19 cellular contexts compared by ENCODE assay signal in the genomic region with DNA sequence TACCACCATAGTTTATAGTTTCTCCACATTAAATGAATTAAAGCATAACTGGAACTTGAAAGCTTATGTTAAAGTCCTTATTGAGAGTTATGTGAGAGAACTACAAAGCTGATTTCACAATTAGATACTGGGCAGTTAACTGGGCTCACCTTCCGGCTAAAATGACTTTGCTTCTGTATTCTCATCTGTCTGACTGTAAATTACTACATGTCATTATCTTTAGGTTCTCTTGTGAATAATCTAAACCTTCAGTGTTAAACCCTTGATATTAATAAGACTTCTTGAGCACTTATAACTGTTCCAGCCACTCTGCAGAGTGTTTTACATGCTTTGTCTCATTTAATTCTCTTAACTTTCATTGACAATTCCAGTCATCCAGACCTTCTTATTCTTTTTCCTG. TPM values are rescaled to one million over a fixed set of nuclear protein-coding genes. Genes with fewer than 3 reads are reported as not detected.
DNase-seq lines count a peak whose midpoint lies in the region; ATAC-seq and TF ChIP-seq lines count a peak whose summit lies in the region.
"Had no signal": no experiment of that assay in that cellular context is flagged by ENCODE, and none has a peak within 500 bp of the region (broad histone marks: within the 10 kb centered on the region; RNA-seq: fewer than 3 reads in every experiment).

No MANE protein-coding gene starts in this region.

- peaks cover 52% of the 10 kb centered on the region for H3K79me2 ChIP-seq in Loucy (ENCODE audit: insufficient read depth, low read length)

- TF ChIP-seq CTCF in heart left ventricle (IDR thresholded peaks at IDR 0.05): no peak
- no peak for TF ChIP-seq CTCF in Loucy (conservative IDR thresholded peaks at IDR 0.05; ENCODE audit: low read length)
- TF ChIP-seq CTCF in glutamatergic neuron (IDR thresholded peaks at IDR 0.05; ENCODE audit: partially characterized antibody, unreplicated experiment): no peak
- TF ChIP-seq CTCF in neural crest cell (conservative IDR thresholded peaks at IDR 0.05): no peak
- TF ChIP-seq CTCF in mesothelial cell of epicardium (IDR thresholded peaks at IDR 0.05; ENCODE audit: unreplicated experiment): no peak

- H3K9ac ChIP-seq in Loucy (ENCODE audit: low read depth, low read length, poor library complexity, severe bottlenecking): peak overlapping the region; percentile 26
- H3K9ac ChIP-seq: BLaER1 had no signal

- H3K27ac Mint-ChIP-seq in glutamatergic neuron (ENCODE audit: unreplicated experiment): no peak overlapping the region
- H3K27ac Mint-ChIP-seq in neural crest cell (ENCODE audit: unreplicated experiment): no peak overlapping the region
- H3K27ac Mint-ChIP-seq in mesothelial cell of epicardium: no peak overlapping the region
- H3K27ac Mint-ChIP-seq: B cell; CD8-positive, alpha-beta T cell had no signal

- DNase-seq in heart left ventricle (no peak), cardiac septum (ENCODE audit: low spot score) (no peak), glutamatergic neuron (no peak), neural crest cell (ENCODE audit: low read depth, low spot score) (no peak), mesothelial cell of epicardium (ENCODE audit: low spot score in 2 of 2, unreplicated experiment in 2 of 2) (no peak), Kasumi-1 (lab: John Stamatoyannopoulos, UW) (no peak)
- DNase-seq: Caco-2; CD4-positive, CD25-positive, alpha-beta regulatory T cell; CD8-positive, alpha-beta T cell; DMS153; DND-41; GOT3; HCEC 1CT had no signal

- H3K36me3 ChIP-seq in heart left ventricle (no peaks in the 10 kb centered on the region), Loucy (ENCODE audit: insufficient read depth, low read length) (no peaks in the 10 kb centered on the region)
- H3K36me3 ChIP-seq: BLaER1 had no signal

- H3K27me3 ChIP-seq in heart left ventricle (no peaks in the 10 kb centered on the region), Loucy (ENCODE audit: insufficient read depth, low read length, poor library complexity, severe bottlenecking) (no peaks in the 10 kb centered on the region)
- H3K27me3 ChIP-seq: BLaER1 had no signal

- H3K27me3 Mint-ChIP-seq in glutamatergic neuron (ENCODE audit: unreplicated experiment): peaks cover 8% of the 10 kb centered on the region
- H3K27me3 Mint-ChIP-seq in neural crest cell (ENCODE audit: low read depth): no peaks in the 10 kb centered on the region
- no peaks in the 10 kb centered on the region for H3K27me3 Mint-ChIP-seq in mesothelial cell of epicardium (ENCODE audit: low read depth)
- H3K27me3 Mint-ChIP-seq: B cell; CD4-positive, CD25-positive, alpha-beta regulatory T cell had no signal

- H3K36me3 Mint-ChIP-seq in glutamatergic neuron (ENCODE audit: unreplicated experiment): no peaks in the 10 kb centered on the region
- peaks cover 3% of the 10 kb centered on the region for H3K36me3 Mint-ChIP-seq in neural crest cell (ENCODE audit: low read depth)
- H3K36me3 Mint-ChIP-seq in mesothelial cell of epicardium: no peaks in the 10 kb centered on the region

- no peak for ATAC-seq in heart left ventricle
- ATAC-seq in GM21717 (IDR thresholded peaks at IDR 0.05; ENCODE audit: unreplicated experiment): no peak
- ATAC-seq: CD8-positive, alpha-beta T cell had no signal

- 52 to 72% (median 63%) methylated on average over 1 of the region's 1 CpG for WGBS in heart left ventricle, 4 donors

- no peak overlapping the region for H2AFZ ChIP-seq in Loucy (ENCODE audit: low read length)

- H4K20me1 ChIP-seq in Loucy (ENCODE audit: insufficient read depth, low read length, poor library complexity, severe bottlenecking): peaks cover 16% of the 10 kb centered on the region

- H3K27ac ChIP-seq in heart left ventricle: peak overlapping the region in 1 of 12 donors; percentile 30
- H3K27ac ChIP-seq: 22Rv1, BLaER1, C4-2B had no signal

- H3K9me3 ChIP-seq in heart left ventricle (no peaks in the 10 kb centered on the region), Loucy (ENCODE audit: insufficient read depth, low read depth, low read length) (no peaks in the 10 kb centered on the region)
- H3K9me3 ChIP-seq: BLaER1, Caco-2 had no signal

- peaks cover 0 to 77% (median 31%) of the 10 kb centered on the region in 12 donors for H3K4me1 ChIP-seq in heart left ventricle
- peaks cover 54% of the 10 kb centered on the region for H3K4me1 ChIP-seq in Loucy (ENCODE audit: insufficient read depth, low read length, poor library complexity, severe bottlenecking)

- H3K4me3 ChIP-seq in heart left ventricle (peak overlapping the region in 7 of 12 donors; percentile 6 to 97 (median 90)), Loucy (ENCODE audit: low read length, poor library complexity, severe bottlenecking) (peak overlapping the region; percentile 94)
- H3K4me3 ChIP-seq: BLaER1 had no signal

- peak overlapping the region; percentile 93 for H3K4me2 ChIP-seq in Loucy (ENCODE audit: low read depth, low read length, poor library complexity, severe bottlenecking)
- H3K4me2 ChIP-seq: BLaER1 had no signal

- no peak for TF ChIP-seq POLR2A in heart left ventricle (IDR thresholded peaks at IDR 0.05)

- H3K9me2 ChIP-seq in Loucy (replicated peaks; ENCODE audit: low read depth, low read length): no peaks in the 10 kb centered on the region

- intact Hi-C loops in heart left ventricle (cut with DNase I) (loop anchor here in 7 of 10 donors (5.0 to 10.0 kb wide), 7 partner anchors 38 to 185 kb away; a partner anchor contains a TSS), cardiac septum (cut with DNase I) (no loop called here)

- H3F3A ChIP-seq in Loucy (ENCODE audit: low read depth): peaks cover 3% of the 10 kb centered on the region; the same call in 1 of the 2 replicates

- H3K9me3 Mint-ChIP-seq in glutamatergic neuron (ENCODE audit: unreplicated experiment) (peaks cover 8% of the 10 kb centered on the region), neural crest cell (no peaks in the 10 kb centered on the region), mesothelial cell of epicardium (no peaks in the 10 kb centered on the region)
- H3K9me3 Mint-ChIP-seq: CD4-positive, CD25-positive, alpha-beta regulatory T cell; CD8-positive, alpha-beta T cell had no signal

- peaks cover 30% of the 10 kb centered on the region for H3K4me1 Mint-ChIP-seq in glutamatergic neuron (ENCODE audit: low read depth, unreplicated experiment)
- peaks cover 52% of the 10 kb centered on the region for H3K4me1 Mint-ChIP-seq in neural crest cell
- H3K4me1 Mint-ChIP-seq in mesothelial cell of epicardium: peaks cover 40% of the 10 kb centered on the region

- peak overlapping the region; percentile 97 for H3K4me3 Mint-ChIP-seq in glutamatergic neuron (ENCODE audit: unreplicated experiment)
- peak overlapping the region; percentile 99 for H3K4me3 Mint-ChIP-seq in neural crest cell
- H3K4me3 Mint-ChIP-seq in mesothelial cell of epicardium: no peak overlapping the region
- H3K4me3 Mint-ChIP-seq: B cell; CD8-positive, alpha-beta T cell had no signal

RNA-seq across cellular contexts. Expression of a gene that starts 3.9 kb away (rescaled TPM):
- total RNA-seq in heart left ventricle: 100 to 1,000 TPM in 8 of 9 donors, 10 to 100 TPM in 1; 63.4 to 159 (median 120) TPM
- 10 to 100 TPM; 48.0 to 60.7 TPM for polyA plus RNA-seq in heart left ventricle
- total RNA-seq in cardiac septum: 103 TPM
- 86.7 TPM for total RNA-seq in glutamatergic neuron (ENCODE audit: unreplicated experiment)
- 45.6 and 47.6 TPM in 2 replicates for total RNA-seq in neural crest cell
- 44.0 to 48.3 TPM (median 45.7 TPM) in 3 replicates for total RNA-seq in mesothelial cell of epicardium
